38 cellular contexts compared by ENCODE assay signal in genomic region chr2:118557016-118557415, GRCh38.
"Had no signal": no experiment of that assay in that cellular context is flagged by ENCODE, and none has a peak within 500 bp of the region (broad histone marks: within the 10 kb centered on the region; RNA-seq: fewer than 3 reads in every experiment).

No MANE protein-coding gene starts in this region.

- H3K4me3 ChIP-seq: adrenal gland, ascending aorta, body of pancreas, breast epithelium, cardiac muscle cell had no signal

- FAIRE-seq: astrocyte had no signal

- H3K9me3 Mint-ChIP-seq: activated naive CD4-positive, alpha-beta T cell treated with anti-CD3 and anti-CD28 coated beads, Interleukin-2, amount 10 ng/mL, durations not matched to agents 7 days and 5 days; activated naive CD4-positive, alpha-beta T cell treated with anti-CD3 and anti-CD28 coated beads, Interleukin-2, amount 50 U/mL, for 24 hours; activated T-cell treated with anti-CD3 and anti-CD28 coated beads, Interleukin-2, amount 50 U/mL, for 24 hours; activated T-cell treated with anti-CD3 and anti-CD28 coated beads, Interleukin-2, amount 50 U/mL, for 4 hours; activated T-cell treated with anti-CD3 and anti-CD28 coated beads, Interleukin-2, amount 50 U/mL, for 72 hours; activated T-helper 1 cell treated with anti-CD3 and anti-CD28 coated beads, Interleukin-12 subunit alpha, Interleukin-12 subunit beta, Interleukin-2, Interleukin-4 antibody, amounts not matched to agents 30 ng/mL and 10 ng/mL and 1 ng/mL, durations not matched to agents 14 hours and 24 hours and 36 hours; activated T-helper 17 cell treated with anti-CD3 and anti-CD28 coated beads, Interleukin-2, amount 50 U/mL, for 72 hours; activated T-helper 2 cell treated with anti-CD3 and anti-CD28 coated beads, Interferon-gamma antibody, Interleukin-2, Interleukin-4, amounts not matched to agents 10 μg/mL and 5 μg/mL and 100 μg/mL, durations not matched to agents 14 hours and 24 hours and 36 hours; brain had no signal

- H3K27ac Mint-ChIP-seq: activated naive CD4-positive, alpha-beta T cell treated with anti-CD3 and anti-CD28 coated beads, Interleukin-2, amount 10 ng/mL, durations not matched to agents 7 days and 5 days; activated naive CD4-positive, alpha-beta T cell treated with anti-CD3 and anti-CD28 coated beads, Interleukin-2, amount 50 U/mL, for 24 hours; activated naive CD4-positive, alpha-beta T cell treated with anti-CD3 and anti-CD28 coated beads, Interleukin-2, amount 50 U/mL, for 72 hours; activated naive CD8-positive, alpha-beta T cell; activated naive CD8-positive, alpha-beta T cell treated with anti-CD3 and anti-CD28 coated beads for 36 hours; activated naive CD8-positive, alpha-beta T cell treated with anti-CD3 and anti-CD28 coated beads, Interleukin-2, amount 10 ng/mL, durations not matched to agents 7 days and 5 days; activated naive CD8-positive, alpha-beta T cell treated with anti-CD3 and anti-CD28 coated beads, Interleukin-2, amount 50 U/mL, for 24 hours; activated T-cell treated with anti-CD3 and anti-CD28 coated beads, Interleukin-2, amount 50 U/mL, for 24 hours; activated T-cell treated with anti-CD3 and anti-CD28 coated beads, Interleukin-2, amount 50 U/mL, for 72 hours; activated T-helper 1 cell treated with anti-CD3 and anti-CD28 coated beads, Interleukin-12 subunit alpha, Interleukin-12 subunit beta, Interleukin-2, Interleukin-4 antibody, amounts not matched to agents 30 ng/mL and 10 ng/mL and 1 ng/mL, durations not matched to agents 14 hours and 24 hours and 36 hours; activated T-helper 17 cell treated with anti-CD3 and anti-CD28 coated beads, Interleukin-2, amount 50 U/mL, for 72 hours; activated T-helper 2 cell treated with anti-CD3 and anti-CD28 coated beads, Interferon-gamma antibody, Interleukin-2, Interleukin-4, amounts not matched to agents 10 μg/mL and 5 μg/mL and 100 μg/mL, durations not matched to agents 14 hours and 24 hours and 36 hours; brain had no signal

- H3K4me1 Mint-ChIP-seq: activated naive CD4-positive, alpha-beta T cell treated with anti-CD3 and anti-CD28 coated beads, Interleukin-2, amount 10 ng/mL, durations not matched to agents 7 days and 5 days; activated naive CD4-positive, alpha-beta T cell treated with anti-CD3 and anti-CD28 coated beads, Interleukin-2, amount 50 U/mL, for 24 hours; activated naive CD8-positive, alpha-beta T cell treated with anti-CD3 and anti-CD28 coated beads for 36 hours; activated naive CD8-positive, alpha-beta T cell treated with anti-CD3 and anti-CD28 coated beads, Interleukin-2, amount 10 ng/mL, durations not matched to agents 7 days and 5 days; activated naive CD8-positive, alpha-beta T cell treated with anti-CD3 and anti-CD28 coated beads, Interleukin-2, amount 50 U/mL, for 24 hours; activated T-helper 17 cell treated with anti-CD3 and anti-CD28 coated beads, Interleukin-2, amount 50 U/mL, for 72 hours; brain; central memory CD8-positive, alpha-beta T cell had no signal

- H3K36me3 ChIP-seq: adrenal gland, ascending aorta, brain microvascular endothelial cell, breast epithelium, cardiac muscle cell had no signal

- DNase-seq: activated effector memory CD4-positive, alpha-beta T cell treated with anti-CD3 and anti-CD28 coated beads, Interleukin-2, amount 50 U/mL, for 16 hours; activated effector memory CD4-positive, alpha-beta T cell treated with Interleukin-2 at 50 U/mL for 16 hours; activated gamma-delta T cell; activated gamma-delta T cell treated with Interleukin-2 at 50 U/mL for 16 hours; activated naive CD4-positive, alpha-beta T cell; activated naive CD4-positive, alpha-beta T cell treated with anti-CD3 and anti-CD28 coated beads, Interleukin-2, amount 10 ng/mL, durations not matched to agents 7 days and 5 days; activated naive CD4-positive, alpha-beta T cell treated with anti-CD3 and anti-CD28 coated beads, Interleukin-2, amount 50 U/mL, for 16 hours; activated naive CD4-positive, alpha-beta T cell treated with Interleukin-2 at 50 U/mL for 16 hours; activated naive CD8-positive, alpha-beta T cell treated with anti-CD3 and anti-CD28 coated beads for 36 hours; activated naive CD8-positive, alpha-beta T cell treated with anti-CD3 and anti-CD28 coated beads, Interleukin-2, amount 10 ng/mL, durations not matched to agents 7 days and 5 days; activated naive CD8-positive, alpha-beta T cell treated with anti-CD3 and anti-CD28 coated beads, Interleukin-2, amount 50 U/mL, for 24 hours; activated T-cell treated with anti-CD3 and anti-CD28 coated beads for 4 hours; activated T-cell treated with anti-CD3 and anti-CD28 coated beads, Interleukin-2, amount 50 U/mL, for 1 hour; activated T-cell treated with anti-CD3 and anti-CD28 coated beads, Interleukin-2, amount 50 U/mL, for 24 hours; activated T-cell treated with anti-CD3 and anti-CD28 coated beads, Interleukin-2, amount 50 U/mL, for 4 hours; activated T-cell treated with anti-CD3 and anti-CD28 coated beads, Interleukin-2, amount 50 U/mL, for 48 hours; activated T-cell treated with anti-CD3 and anti-CD28 coated beads, Interleukin-2, amount 50 U/mL, for 72 hours; adrenal gland; amniotic stem cell; amygdala; anterior cingulate cortex; aorta; body of pancreas; brain microvascular endothelial cell; central memory CD4-positive, alpha-beta T cell; cerebellar nuclear complex had no signal

- H3K27me3 Mint-ChIP-seq: activated naive CD8-positive, alpha-beta T cell treated with anti-CD3 and anti-CD28 coated beads, Interleukin-2, amount 50 U/mL, for 24 hours; activated T-cell treated with anti-CD3 and anti-CD28 coated beads, Interleukin-2, amount 50 U/mL, for 24 hours had no signal

- H3K27me3 ChIP-seq: adrenal gland, ascending aorta, body of pancreas, brain microvascular endothelial cell, breast epithelium, cardiac muscle cell had no signal

- ATAC-seq: activated naive CD4-positive, alpha-beta T cell treated with anti-CD3 and anti-CD28 coated beads, Interleukin-2, amount 50 U/mL, for 72 hours; activated naive CD8-positive, alpha-beta T cell treated with anti-CD3 and anti-CD28 coated beads, Interleukin-2, amount 50 U/mL, for 24 hours; activated T-cell treated with anti-CD3 and anti-CD28 coated beads, Interleukin-2, amount 50 U/mL, for 4 hours; activated T-cell treated with anti-CD3 and anti-CD28 coated beads, Interleukin-2, amount 50 U/mL, for 72 hours; activated T-helper 17 cell treated with anti-CD3 and anti-CD28 coated beads, Interleukin-2, amount 50 U/mL, for 72 hours; body of pancreas had no signal

- H3K9me3 ChIP-seq: adrenal gland, ascending aorta, body of pancreas, breast epithelium had no signal

- H3K4me1 ChIP-seq: adrenal gland, ascending aorta, body of pancreas, breast epithelium had no signal

- H3K4me3 Mint-ChIP-seq: activated naive CD4-positive, alpha-beta T cell treated with anti-CD3 and anti-CD28 coated beads, Interleukin-2, amount 10 ng/mL, durations not matched to agents 7 days and 5 days; activated naive CD4-positive, alpha-beta T cell treated with anti-CD3 and anti-CD28 coated beads, Interleukin-2, amount 50 U/mL, for 24 hours; activated naive CD8-positive, alpha-beta T cell; activated naive CD8-positive, alpha-beta T cell treated with anti-CD3 and anti-CD28 coated beads for 36 hours; activated naive CD8-positive, alpha-beta T cell treated with anti-CD3 and anti-CD28 coated beads, Interleukin-2, amount 10 ng/mL, durations not matched to agents 7 days and 5 days; activated naive CD8-positive, alpha-beta T cell treated with anti-CD3 and anti-CD28 coated beads, Interleukin-2, amount 50 U/mL, for 24 hours; activated T-cell treated with anti-CD3 and anti-CD28 coated beads, Interleukin-2, amount 50 U/mL, for 24 hours; activated T-cell treated with anti-CD3 and anti-CD28 coated beads, Interleukin-2, amount 50 U/mL, for 4 hours; activated T-cell treated with anti-CD3 and anti-CD28 coated beads, Interleukin-2, amount 50 U/mL, for 72 hours; activated T-helper 1 cell treated with anti-CD3 and anti-CD28 coated beads, Interleukin-12 subunit alpha, Interleukin-12 subunit beta, Interleukin-2, Interleukin-4 antibody, amounts not matched to agents 30 ng/mL and 10 ng/mL and 1 ng/mL, durations not matched to agents 14 hours and 24 hours and 36 hours; activated T-helper 17 cell treated with anti-CD3 and anti-CD28 coated beads, Interleukin-2, amount 50 U/mL, for 72 hours; brain; central memory CD8-positive, alpha-beta T cell had no signal

- H3K27ac ChIP-seq: adrenal gland, ascending aorta, body of pancreas, brain microvascular endothelial cell, breast epithelium, cardiac muscle cell had no signal

- H3K36me3 Mint-ChIP-seq: activated naive CD4-positive, alpha-beta T cell treated with anti-CD3 and anti-CD28 coated beads, Interleukin-2, amount 10 ng/mL, durations not matched to agents 7 days and 5 days; activated naive CD4-positive, alpha-beta T cell treated with anti-CD3 and anti-CD28 coated beads, Interleukin-2, amount 50 U/mL, for 24 hours; activated naive CD4-positive, alpha-beta T cell treated with anti-CD3 and anti-CD28 coated beads, Interleukin-2, amount 50 U/mL, for 72 hours; activated naive CD8-positive, alpha-beta T cell; activated naive CD8-positive, alpha-beta T cell treated with anti-CD3 and anti-CD28 coated beads for 36 hours; activated naive CD8-positive, alpha-beta T cell treated with anti-CD3 and anti-CD28 coated beads, Interleukin-2, amount 10 ng/mL, durations not matched to agents 7 days and 5 days; brain had no signal
